ENCODE assay signal across 25 cellular contexts in the genomic region with DNA sequence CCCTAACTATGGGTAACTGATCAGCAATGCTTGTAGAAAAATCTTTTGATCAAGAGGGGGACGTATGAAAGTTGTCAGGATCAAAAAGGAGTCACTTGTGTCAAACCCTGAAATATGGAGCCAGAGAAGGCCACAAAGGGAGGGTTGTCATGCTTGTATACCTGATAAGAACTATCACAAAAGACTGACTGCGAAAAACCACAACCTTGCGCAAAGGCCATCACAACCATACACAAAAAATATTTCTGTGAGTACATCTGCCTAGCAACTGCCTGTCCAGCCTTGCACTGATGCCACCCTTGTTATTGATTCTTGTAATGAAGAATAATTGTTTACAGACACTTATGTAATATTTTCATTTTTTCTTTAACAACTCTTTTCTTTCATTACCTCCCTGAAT.
"Had no signal": no experiment of that assay in that cellular context is flagged by ENCODE, and none has a peak within 500 bp of the region (broad histone marks: within the 10 kb centered on the region; RNA-seq: fewer than 3 reads in every experiment).

No MANE protein-coding gene starts in this region.

- H3K27ac ChIP-seq: ascending aorta, body of pancreas, cardiac muscle cell, Peyer's patch, RWPE1, SJCRH30 had no signal

- H3K4me2 ChIP-seq: SK-N-SH had no signal

- H3K9me3 ChIP-seq: ascending aorta, body of pancreas, Peyer's patch, SJCRH30, SK-N-SH had no signal

- H3K27me3 ChIP-seq: ascending aorta, body of pancreas, cardiac muscle cell, Peyer's patch, SJCRH30 had no signal

- DNase-seq: activated CD4-positive, alpha-beta T cell treated with anti-CD3 and anti-CD28 coated beads for 48 hours; activated CD4-positive, alpha-beta T cell treated with anti-CD3 and anti-CD28 coated beads, Interleukin-2, amount 50 U/mL, for 4 hours; activated CD4-positive, CD25-positive, alpha-beta regulatory T cell treated with anti-CD3 and anti-CD28 coated beads, Interleukin-2, amount 50 U/mL, for 72 hours; activated CD8-positive, alpha-beta memory T cell treated with anti-CD3 and anti-CD28 coated beads, Interleukin-2, amount 50 U/mL, for 48 hours; activated CD8-positive, alpha-beta T cell treated with anti-CD3 and anti-CD28 coated beads, Interleukin-2, amount 10 ng/mL, durations not matched to agents 7 days and 5 days; activated T-cell treated with anti-CD3 and anti-CD28 coated beads, Interleukin-2, amount 50 U/mL, for 1 hour; amniotic stem cell; body of pancreas; Kasumi-1; NCI-H1105 treated with DMSO at 0.1 percent for 48 hours; NCI-H1436 treated with DMSO at 0.1 percent for 48 hours; NCI-H187; NCI-H2081; NCI-H510A treated with DMSO at 0.1 percent for 48 hours; NCI-H69; NK-92 treated with Interleukin-12 subunit alpha and Interleukin-12 subunit beta, amount 100 ng/mL, for 24 hours; Peyer's patch; Right ventricle myocardium superior; SJCRH30; SK-N-SH; T-helper 1 cell had no signal

- H3K9ac ChIP-seq: SK-N-SH had no signal

- ATAC-seq: activated CD8-positive, alpha-beta T cell treated with anti-CD3 and anti-CD28 coated beads, Interleukin-2, amount 10 ng/mL, durations not matched to agents 7 days and 5 days; body of pancreas; WTC11 had no signal

- H3K36me3 ChIP-seq: ascending aorta, cardiac muscle cell, Peyer's patch, SJCRH30 had no signal

- H3K4me3 ChIP-seq: ascending aorta, body of pancreas, cardiac muscle cell, Peyer's patch, SJCRH30 had no signal

- H3K4me1 ChIP-seq: ascending aorta, body of pancreas, Peyer's patch, SJCRH30 had no signal
